Comparison of ENCODE assay signal across 20 cellular contexts in the genomic region with DNA sequence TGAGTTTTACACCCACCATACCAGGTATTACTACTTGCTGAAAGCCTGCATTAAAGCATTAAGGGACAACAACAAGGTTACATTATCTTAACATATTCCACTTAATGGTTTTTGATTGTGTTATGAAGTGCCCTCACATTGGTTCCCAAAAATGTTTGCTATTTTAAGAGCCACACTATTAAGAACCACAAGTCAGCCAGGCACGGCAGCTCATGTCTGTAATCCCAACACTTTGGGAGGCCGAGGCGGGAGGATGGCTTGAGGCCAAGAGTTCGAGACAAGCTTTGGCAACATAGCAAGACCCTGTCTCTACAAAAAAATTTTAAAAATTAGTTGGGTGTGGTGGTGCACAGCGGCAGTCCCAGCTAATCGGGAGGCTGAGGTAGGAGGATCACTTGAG. TPM values are rescaled to one million over a fixed set of nuclear protein-coding genes. Genes with fewer than 3 reads are reported as not detected.
A peak's percentile ranks its signal among the peaks of the same experiment; 100 is the strongest.
DNase-seq lines count a peak whose midpoint lies in the region; ATAC-seq lines count a peak whose summit lies in the region.
"Had no signal": no experiment of that assay in that cellular context is flagged by ENCODE, and none has a peak within 500 bp of the region (broad histone marks: within the 10 kb centered on the region; RNA-seq: fewer than 3 reads in every experiment).

No MANE protein-coding gene starts in this region.

- intact Hi-C loops in Right ventricle myocardium superior (cut with DNase I) (no loop called here), left cardiac atrium (cut with DNase I) (no loop called here)
- intact Hi-C loops in dendritic cell treated with granulocyte-macrophage colony-stimulating factor and Interleukin-4, amounts not matched to agents 40 ng/mL and 50 ng/mL, for 4 days (cut with micrococcal nuclease), result no loop called here

- H3K9me3 Mint-ChIP-seq in dendritic cell treated with granulocyte-macrophage colony-stimulating factor and Interleukin-4, amounts not matched to agents 40 ng/mL and 50 ng/mL, for 4 days, result no peaks in the 10 kb centered on the region
- H3K9me3 Mint-ChIP-seq in stimulated activated effector memory CD8-positive, alpha-beta T cell treated with anti-CD3 and anti-CD28 coated beads, Interleukin-12 subunit alpha, Interleukin-12 subunit beta, amount 100 ng/mL, for 72 hours, result no peaks in the 10 kb centered on the region
- H3K9me3 Mint-ChIP-seq: neural progenitor cell had no signal

- peak overlapping the region; percentile 64 for H3K27ac Mint-ChIP-seq in dendritic cell treated with granulocyte-macrophage colony-stimulating factor and Interleukin-4, amounts not matched to agents 40 ng/mL and 50 ng/mL, for 4 days
- H3K27ac Mint-ChIP-seq in stimulated activated effector memory CD8-positive, alpha-beta T cell treated with anti-CD3 and anti-CD28 coated beads, Interleukin-12 subunit alpha, Interleukin-12 subunit beta, amount 100 ng/mL, for 72 hours, result peak overlapping the region; percentile 84
- H3K27ac Mint-ChIP-seq: neural progenitor cell had no signal

- H3K27me3 ChIP-seq in effector memory CD4-positive, alpha-beta T cell (replicated peaks; ENCODE audit: control insufficient read depth, insufficient read depth, low read length, poor library complexity, severe bottlenecking), result no peaks in the 10 kb centered on the region
- H3K27me3 ChIP-seq: gastrocnemius medialis, neural progenitor cell, sigmoid colon had no signal

- no peak for DNase-seq in Right ventricle myocardium superior
- DNase-seq in left cardiac atrium, result no peak
- DNase-seq in NCI-H446 (lab: John Stamatoyannopoulos, UW), result peak; percentile 36 to 75
- DNase-seq in stimulated activated effector memory CD8-positive, alpha-beta T cell treated with anti-CD3 and anti-CD28 coated beads, Interleukin-12 subunit alpha, Interleukin-12 subunit beta, amount 100 ng/mL, for 72 hours (ENCODE audit: low spot score in 2 of 2), result no peak
- no peak for DNase-seq in effector memory CD4-positive, alpha-beta T cell
- no peak for DNase-seq in germinal center (ENCODE audit: low spot score)
- DNase-seq: activated effector memory CD4-positive, alpha-beta T cell treated with anti-CD3 and anti-CD28 coated beads, Interleukin-2, amount 50 U/mL, for 16 hours; DMS 273 treated with DMSO at 0.1 percent for 48 hours; gastrocnemius medialis; hypothalamus; NCI-H1105; NCI-H2029 treated with DMSO at 0.1 percent for 48 hours; NCI-H345; PC-3; SIG-M5; sigmoid colon; trophoblast cell had no signal

- H3K4me3 Mint-ChIP-seq in dendritic cell treated with granulocyte-macrophage colony-stimulating factor and Interleukin-4, amounts not matched to agents 40 ng/mL and 50 ng/mL, for 4 days, result no peak overlapping the region
- peak overlapping the region; percentile 45 for H3K4me3 Mint-ChIP-seq in stimulated activated effector memory CD8-positive, alpha-beta T cell treated with anti-CD3 and anti-CD28 coated beads, Interleukin-12 subunit alpha, Interleukin-12 subunit beta, amount 100 ng/mL, for 72 hours
- H3K4me3 Mint-ChIP-seq: neural progenitor cell had no signal

- no peaks in the 10 kb centered on the region for H3K36me3 ChIP-seq in effector memory CD4-positive, alpha-beta T cell (ENCODE audit: control insufficient read depth, insufficient read depth, low read length)
- H3K36me3 ChIP-seq: gastrocnemius medialis, neural progenitor cell, sigmoid colon had no signal

- ATAC-seq in Right ventricle myocardium superior (ENCODE audit: poor library complexity) (peak; percentile 64), left cardiac atrium (no peak), GM18517 (IDR thresholded peaks at IDR 0.05; ENCODE audit: unreplicated experiment) (no peak)
- ATAC-seq in stimulated activated effector memory CD8-positive, alpha-beta T cell treated with anti-CD3 and anti-CD28 coated beads, Interleukin-12 subunit alpha, Interleukin-12 subunit beta, amount 100 ng/mL, for 72 hours, result no peak
- ATAC-seq: gastrocnemius medialis, PC-3 had no signal

- no peaks in the 10 kb centered on the region for H3K9me3 ChIP-seq in effector memory CD4-positive, alpha-beta T cell (ENCODE audit: control insufficient read depth, low read length)
- H3K9me3 ChIP-seq: gastrocnemius medialis, sigmoid colon had no signal

- H3K4me1 Mint-ChIP-seq in dendritic cell treated with granulocyte-macrophage colony-stimulating factor and Interleukin-4, amounts not matched to agents 40 ng/mL and 50 ng/mL, for 4 days (ENCODE audit: low read depth), result peaks cover 76% of the 10 kb centered on the region
- peaks cover 64% of the 10 kb centered on the region for H3K4me1 Mint-ChIP-seq in stimulated activated effector memory CD8-positive, alpha-beta T cell treated with anti-CD3 and anti-CD28 coated beads, Interleukin-12 subunit alpha, Interleukin-12 subunit beta, amount 100 ng/mL, for 72 hours

- no peaks in the 10 kb centered on the region for H3K27me3 Mint-ChIP-seq in dendritic cell treated with granulocyte-macrophage colony-stimulating factor and Interleukin-4, amounts not matched to agents 40 ng/mL and 50 ng/mL, for 4 days

- no peak overlapping the region for H3K27ac ChIP-seq in effector memory CD4-positive, alpha-beta T cell (ENCODE audit: insufficient read depth, low read length, poor library complexity, severe bottlenecking)
- H3K27ac ChIP-seq: gastrocnemius medialis, neural progenitor cell, sigmoid colon had no signal

- peaks cover 60% of the 10 kb centered on the region for H3K36me3 Mint-ChIP-seq in dendritic cell treated with granulocyte-macrophage colony-stimulating factor and Interleukin-4, amounts not matched to agents 40 ng/mL and 50 ng/mL, for 4 days (ENCODE audit: low read depth)
- H3K36me3 Mint-ChIP-seq in stimulated activated effector memory CD8-positive, alpha-beta T cell treated with anti-CD3 and anti-CD28 coated beads, Interleukin-12 subunit alpha, Interleukin-12 subunit beta, amount 100 ng/mL, for 72 hours, result peaks cover 68% of the 10 kb centered on the region
- H3K36me3 Mint-ChIP-seq: neural progenitor cell had no signal

- no peak overlapping the region for H3K4me3 ChIP-seq in effector memory CD4-positive, alpha-beta T cell (ENCODE audit: insufficient read depth, low read depth, low read length, poor library complexity, severe bottlenecking)
- H3K4me3 ChIP-seq: gastrocnemius medialis, neural progenitor cell, sigmoid colon had no signal

- H3K4me1 ChIP-seq in effector memory CD4-positive, alpha-beta T cell (ENCODE audit: control insufficient read depth, insufficient read depth, low read length, poor library complexity, severe bottlenecking), result peaks cover 14% of the 10 kb centered on the region

RNA-seq across cellular contexts. Expression of a gene that starts 28.2 kb away (rescaled TPM):
- total RNA-seq in Right ventricle myocardium superior, result 36.1 TPM
- total RNA-seq in left cardiac atrium, result 10 to 100 TPM; 34.6 to 36.7 TPM

Comparison
In these comparisons a context has a peak if more than half of its experiments do, and no peak if none do; other contexts are left out.
1. DNase-seq: peak in NCI-H446 (2 of 2); none in Right ventricle myocardium superior (single experiment), left cardiac atrium (single experiment), stimulated activated effector memory CD8-positive, alpha-beta T cell treated with anti-CD3 and anti-CD28 coated beads, Interleukin-12 subunit alpha, Interleukin-12 subunit beta, amount 100 ng/mL, for 72 hours (0 of 2), effector memory CD4-positive, alpha-beta T cell (0 of 3) and germinal center (single experiment).